1 cellular context compared by ENCODE assay signal in genomic region chr1:45545553-45546310, GRCh38.
A peak's percentile ranks its signal among the peaks of the same experiment; 100 is the strongest.
TF ChIP-seq lines count a peak whose summit lies in the region.

No MANE protein-coding gene starts in this region.

TF ChIP-seq in HepG2, 621 proteins besides CTCF, POLR2A, EP300 and RAD21 (continued from another document and continues in another):
- no peak for TF ChIP-seq GRHL1 (CRISPR knock-in tag; conservative IDR thresholded peaks at IDR 0.05)
- TF ChIP-seq ZNF33A (CRISPR knock-in tag; IDR thresholded peaks at IDR 0.05; ENCODE audit: borderline replicate concordance), result no peak
- TF ChIP-seq NFATC3 (CRISPR knock-in tag; IDR thresholded peaks at IDR 0.05), result no peak
- no peak for TF ChIP-seq FOXO4 (CRISPR knock-in tag; conservative IDR thresholded peaks at IDR 0.05)
- TF ChIP-seq IKZF4 (CRISPR knock-in tag; IDR thresholded peaks at IDR 0.05; ENCODE audit: borderline replicate concordance, low read depth, not compliant biosample characterization), result no peak
- TF ChIP-seq SSRP1 (CRISPR knock-in tag; IDR thresholded peaks at IDR 0.05), result peak; percentile 46; the same call in 1 of the 2 replicates
- TF ChIP-seq SALL1 (CRISPR knock-in tag; IDR thresholded peaks at IDR 0.05), result peak; percentile 67
- no peak for TF ChIP-seq HCFC1 (IDR thresholded peaks at IDR 0.05; ENCODE audit: low read depth, low read length)
- no peak for TF ChIP-seq MLX (CRISPR knock-in tag; IDR thresholded peaks at IDR 0.05)
- no peak for TF ChIP-seq ZSCAN21 (CRISPR knock-in tag; IDR thresholded peaks at IDR 0.05; ENCODE audit: borderline replicate concordance)
- no peak for TF ChIP-seq PRDM15 (CRISPR knock-in tag; IDR thresholded peaks at IDR 0.05)
- no peak for TF ChIP-seq ZNF121 (CRISPR knock-in tag; IDR thresholded peaks at IDR 0.05)
- TF ChIP-seq HOXA7 (CRISPR knock-in tag; IDR thresholded peaks at IDR 0.05), result no peak
- no peak for TF ChIP-seq EZH2 (conservative IDR thresholded peaks at IDR 0.05; ENCODE audit: low read depth, low read length)
- TF ChIP-seq ZNF747 (CRISPR knock-in tag; IDR thresholded peaks at IDR 0.05; ENCODE audit: borderline replicate concordance), result 0 out of 2 replicates have a peak, but pooled peaks have one; percentile 15
- TF ChIP-seq SYNCRIP (IDR thresholded peaks at IDR 0.05; ENCODE audit: insufficient read depth, low read depth, low read length), result no peak
- TF ChIP-seq ZNF672 (CRISPR knock-in tag; IDR thresholded peaks at IDR 0.05), result no peak
- TF ChIP-seq CREB1 (IDR thresholded peaks at IDR 0.05), result no peak
- peak; percentile 50; the same call in 1 of the 2 replicates for TF ChIP-seq CREB1 (CRISPR knock-in tag; IDR thresholded peaks at IDR 0.05)
- no peak for TF ChIP-seq ETS1 (CRISPR knock-in tag; IDR thresholded peaks at IDR 0.05)
- TF ChIP-seq PBX2 (CRISPR knock-in tag; IDR thresholded peaks at IDR 0.05), result peak; percentile 71; the same call in 1 of the 2 replicates
- TF ChIP-seq IKZF5 (CRISPR knock-in tag; IDR thresholded peaks at IDR 0.05), result peak; percentile 35; the same call in 1 of the 2 replicates
- TF ChIP-seq HNF4G (IDR thresholded peaks at IDR 0.05; ENCODE audit: borderline replicate concordance, low read depth, low read length), result peak; percentile 89
- TF ChIP-seq HNF4G (CRISPR knock-in tag; IDR thresholded peaks at IDR 0.05; ENCODE audit: borderline replicate concordance, low read depth), result no peak
- no peak for TF ChIP-seq ZNF280B (CRISPR knock-in tag; IDR thresholded peaks at IDR 0.05; ENCODE audit: borderline replicate concordance)
- TF ChIP-seq SP5 (CRISPR knock-in tag; IDR thresholded peaks at IDR 0.05; ENCODE audit: borderline replicate concordance, low read depth), result no peak
- no peak for TF ChIP-seq CCAR2 (optimal IDR thresholded peaks at IDR 0.05; ENCODE audit: low read depth, low read length)
- no peak for TF ChIP-seq ONECUT2 (CRISPR knock-in tag; IDR thresholded peaks at IDR 0.05)
- no peak for TF ChIP-seq MTA1 (CRISPR knock-in tag; IDR thresholded peaks at IDR 0.05; ENCODE audit: borderline replicate concordance)
- TF ChIP-seq MAFG (CRISPR knock-in tag; IDR thresholded peaks at IDR 0.05), result no peak
- no peak for TF ChIP-seq ZNF652 (CRISPR knock-in tag; IDR thresholded peaks at IDR 0.05; ENCODE audit: borderline replicate concordance, low read depth)
- TF ChIP-seq RBM39 (IDR thresholded peaks at IDR 0.05; ENCODE audit: low read depth, low read length, poor library complexity, severe bottlenecking), result no peak
- TF ChIP-seq GATAD2A (CRISPR knock-in tag; IDR thresholded peaks at IDR 0.05), result peak; percentile 79
- no peak for TF ChIP-seq ZNF382 (CRISPR knock-in tag; IDR thresholded peaks at IDR 0.05; ENCODE audit: borderline replicate concordance)
- no peak for TF ChIP-seq ZNF20 (CRISPR knock-in tag; IDR thresholded peaks at IDR 0.05)
- no peak for TF ChIP-seq ZNF572 (CRISPR knock-in tag; IDR thresholded peaks at IDR 0.05)
- no peak for TF ChIP-seq ZNF558 (CRISPR knock-in tag; IDR thresholded peaks at IDR 0.05; ENCODE audit: borderline replicate concordance)
- TF ChIP-seq RXRB (CRISPR knock-in tag; IDR thresholded peaks at IDR 0.05; ENCODE audit: borderline replicate concordance), result 0 out of 2 replicates have a peak, but pooled peaks have one; percentile 42
- 0 out of 2 replicates have a peak, but pooled peaks have one; percentile 3 for TF ChIP-seq SMC3 (IDR thresholded peaks at IDR 0.05; ENCODE audit: low read length)
- no peak for TF ChIP-seq NPAS2 (CRISPR knock-in tag; IDR thresholded peaks at IDR 0.05; ENCODE audit: borderline replicate concordance)
- no peak for TF ChIP-seq ARNTL (CRISPR knock-in tag; IDR thresholded peaks at IDR 0.05)
- TF ChIP-seq SOX13 (IDR thresholded peaks at IDR 0.05), result no peak
- TF ChIP-seq SOX13 (CRISPR knock-in tag; conservative IDR thresholded peaks at IDR 0.05 in 1 of 2, IDR thresholded peaks at IDR 0.05 in 1 of 2), result peak in 1 of 2 experiments; percentile 29; a peak in 1 of 4 replicates
- TF ChIP-seq RFXANK (CRISPR knock-in tag; IDR thresholded peaks at IDR 0.05), result no peak
- TF ChIP-seq TOPORS (CRISPR knock-in tag; IDR thresholded peaks at IDR 0.05), result no peak
- TF ChIP-seq ZNF333 (CRISPR knock-in tag; IDR thresholded peaks at IDR 0.05; ENCODE audit: borderline replicate concordance), result no peak
- no peak for TF ChIP-seq ZIK1 (CRISPR knock-in tag; IDR thresholded peaks at IDR 0.05; ENCODE audit: borderline replicate concordance, low read depth)
- no peak for TF ChIP-seq KLF16 (CRISPR knock-in tag; IDR thresholded peaks at IDR 0.05)
- TF ChIP-seq TBX3 (IDR thresholded peaks at IDR 0.05; ENCODE audit: borderline replicate concordance), result no peak
- TF ChIP-seq ZNF362 (CRISPR knock-in tag; IDR thresholded peaks at IDR 0.05; ENCODE audit: borderline replicate concordance), result peak; percentile 97
- no peak for TF ChIP-seq ASH2L (IDR thresholded peaks at IDR 0.05; ENCODE audit: insufficient read length, low read depth, low read length)
- 0 out of 2 replicates have a peak, but pooled peaks have one; percentile 35 for TF ChIP-seq ZNF770 (CRISPR knock-in tag; IDR thresholded peaks at IDR 0.05)
- TF ChIP-seq BORCS8-MEF2B (CRISPR knock-in tag; IDR thresholded peaks at IDR 0.05), result no peak
- no peak for TF ChIP-seq ZC3H13 (CRISPR knock-in tag; IDR thresholded peaks at IDR 0.05)
- peak; percentile 77 for TF ChIP-seq TEAD3 (CRISPR knock-in tag; optimal IDR thresholded peaks at IDR 0.05; ENCODE audit: borderline replicate concordance)
- 0 out of 2 replicates have a peak, but pooled peaks have one; percentile 21 for TF ChIP-seq ZNF12 (CRISPR knock-in tag; IDR thresholded peaks at IDR 0.05)
